33 cellular contexts compared by ENCODE assay signal in the genomic region with DNA sequence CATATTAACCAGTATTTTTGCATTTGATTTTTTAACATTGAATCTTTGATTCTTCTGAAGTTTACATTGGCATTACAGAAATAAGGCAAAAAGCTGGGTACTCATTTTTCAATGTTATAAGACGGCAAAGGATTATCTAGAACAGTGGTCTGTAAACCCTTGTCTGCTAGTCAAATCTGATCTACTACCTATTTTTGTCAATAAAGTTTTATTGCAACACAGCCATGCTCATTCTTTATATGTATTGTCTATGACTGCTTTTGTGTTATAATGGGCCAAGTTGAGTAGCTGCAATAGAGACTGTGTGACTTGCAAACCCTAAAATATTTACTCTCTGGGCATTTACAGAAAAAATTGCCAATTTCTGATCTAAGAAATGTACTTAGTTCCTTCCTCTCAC.
DNase-seq lines count a peak whose midpoint lies in the region; ATAC-seq, FAIRE-seq and TF ChIP-seq lines count a peak whose summit lies in the region.
"Had no signal": no experiment of that assay in that cellular context is flagged by ENCODE, and none has a peak within 500 bp of the region (broad histone marks: within the 10 kb centered on the region; RNA-seq: fewer than 3 reads in every experiment).

No MANE protein-coding gene starts in this region.

- TF ChIP-seq POLR2A in HepG2 (IDR thresholded peaks at IDR 0.05; ENCODE audit: insufficient read depth in 1 of 2, low read depth in 2 of 2, low read length in 2 of 2): no peak
- TF ChIP-seq POLR2A in right lobe of liver (IDR thresholded peaks at IDR 0.05): no peak
- TF ChIP-seq POLR2A in GM12878 (IDR thresholded peaks at IDR 0.05; ENCODE audit: low read depth, low read length): no peak
- TF ChIP-seq POLR2A in K562 (conservative IDR thresholded peaks at IDR 0.05): no peak

- no peak overlapping the region for H2AFZ ChIP-seq in HepG2 (ENCODE audit: low read length)
- no peak overlapping the region for H2AFZ ChIP-seq in GM12878 (ENCODE audit: control insufficient read depth, low read depth, low read length)
- no peak overlapping the region for H2AFZ ChIP-seq in K562 (ENCODE audit: low read depth, low read length)

- no peak for TF ChIP-seq CTCF in HepG2 (CRISPR knock-in tag; IDR thresholded peaks at IDR 0.05)
- TF ChIP-seq CTCF in right lobe of liver (IDR thresholded peaks at IDR 0.05): no peak
- TF ChIP-seq CTCF in GM12878 (IDR thresholded peaks at IDR 0.05 in 2 of 3, conservative IDR thresholded peaks at IDR 0.05 in 1 of 3; ENCODE audit: control insufficient read depth in 2 of 3, extremely low read depth in 1 of 3, insufficient read depth in 1 of 3, low read depth in 3 of 3, low read length in 3 of 3): no peak
- TF ChIP-seq CTCF in K562 (IDR thresholded peaks at IDR 0.05 in 2 of 3, conservative IDR thresholded peaks at IDR 0.05 in 1 of 3; ENCODE audit: insufficient read depth in 2 of 3, low read depth in 1 of 3, low read length in 3 of 3): no peak

- no peak overlapping the region for H3K4me3 ChIP-seq in HepG2 (replicated peaks in 1 of 3; ENCODE audit: insufficient read depth in 1 of 3, low read depth in 2 of 3, low read length in 3 of 3)
- no peak overlapping the region for H3K4me3 ChIP-seq in right lobe of liver
- H3K4me3 ChIP-seq in GM12878: no peak overlapping the region
- no peak overlapping the region for H3K4me3 ChIP-seq in K562
- H3K4me3 ChIP-seq: A549; BLaER1; BLaER1 treated with 17β-estradiol and CSF1 and Interleukin-3, amounts not matched to agents 10 nM and 100 nM had no signal

- CTCF ChIA-PET in HepG2 (lab: Yijun Ruan, JAX; ENCODE audit: low intra/inter-chr PET ratio, low total read pairs): no interaction called here
- CTCF ChIA-PET in GM12878 (lab: Yijun Ruan, JAX): no interaction called here
- CTCF ChIA-PET in K562 (lab: Yijun Ruan, JAX; ENCODE audit: low intra/inter-chr PET ratio): no interaction called here

- H3K79me2 ChIP-seq in HepG2 (ENCODE audit: insufficient read depth, low read length) (no peaks in the 10 kb centered on the region), GM12878 (ENCODE audit: control insufficient read depth, insufficient read depth, low read length) (no peaks in the 10 kb centered on the region), K562 (ENCODE audit: control insufficient read depth, insufficient read depth, low read length) (no peaks in the 10 kb centered on the region)

- SMC1A ChIA-PET in GM12878 (lab: Charles Lee; ENCODE audit: uncharacterized antibody, unreplicated experiment): no interaction called here

- H3K4me1 ChIP-seq in HepG2 (ENCODE audit: insufficient read depth, low read length): no peaks in the 10 kb centered on the region
- peaks cover 0 to 29% (median 3%) of the 10 kb centered on the region in 4 donors for H3K4me1 ChIP-seq in right lobe of liver
- no peaks in the 10 kb centered on the region for H3K4me1 ChIP-seq in GM12878 (ENCODE audit: control insufficient read depth, insufficient read depth, low read length)
- peaks cover 0 to 24% of the 10 kb centered on the region in 2 experiments; a peak in 3 of 5 replicates for H3K4me1 ChIP-seq in K562 (replicated peaks in 1 of 2; ENCODE audit: control insufficient read depth in 2 of 2, insufficient read depth in 2 of 2, low read length in 2 of 2)
- H3K4me1 ChIP-seq: A549; BE2C; BLaER1; BLaER1 treated with 17β-estradiol and CSF1 and Interleukin-3, amounts not matched to agents 10 nM and 100 nM had no signal

- no peaks in the 10 kb centered on the region for H3K27me3 ChIP-seq in HepG2 (ENCODE audit: control insufficient read depth in 1 of 2, insufficient read depth in 2 of 2, low read length in 2 of 2)
- H3K27me3 ChIP-seq in right lobe of liver: no peaks in the 10 kb centered on the region
- no peaks in the 10 kb centered on the region; a peak in 1 of 4 replicates for H3K27me3 ChIP-seq in GM12878 (replicated peaks in 1 of 2; ENCODE audit: control insufficient read depth in 2 of 2, insufficient read depth in 2 of 2, low read length in 1 of 2)
- H3K27me3 ChIP-seq in K562 (ENCODE audit: control insufficient read depth in 2 of 2, insufficient read depth in 2 of 2, low read length in 2 of 2): peaks cover 0 to 4% of the 10 kb centered on the region in 2 experiments; a peak in 2 of 5 replicates
- H3K27me3 ChIP-seq: BE2C; BLaER1; BLaER1 treated with 17β-estradiol and CSF1 and Interleukin-3, amounts not matched to agents 10 nM and 100 nM had no signal

- FAIRE-seq in HepG2 (lab: Jason Lieb, UNC) (no peak), GM12878 (lab: Jason Lieb, UNC) (no peak), K562 (lab: Jason Lieb, UNC) (no peak), GM19239 (lab: Jason Lieb, UNC) (no peak)
- FAIRE-seq: A204.1, A549, D721Med had no signal

- in situ Hi-C loops in HepG2 (cut with HindIII; ENCODE audit: extremely low pct_ligation_motif_present, low pct_unique_long_range_greater_than_20kb): no loop called here
- in situ Hi-C loops in GM12878 (cut with MboI): no loop called here
- in situ Hi-C loops in K562 (cut with MboI): no loop called here

- no TSS peak for BruUV-seq in HepG2 (replicated peaks; lab: Mats Ljungman, UMichigan)
- no TSS peak for BruUV-seq in GM12878 (replicated peaks; lab: Mats Ljungman, UMichigan)
- BruUV-seq in K562 (replicated peaks; lab: Mats Ljungman, UMichigan): no TSS peak

- POLR2A ChIA-PET in HepG2 (lab: Yijun Ruan, JAX): no interaction called here
- POLR2A ChIA-PET in GM12878 (lab: Charles Lee): no interaction called here
- POLR2A ChIA-PET in K562 (lab: Yijun Ruan, JAX): no interaction called here

- no peaks in the 10 kb centered on the region for H3K9me1 ChIP-seq in K562 (ENCODE audit: control insufficient read depth, insufficient read depth, low read length)

- DNase-seq in HepG2 (ENCODE audit: low spot score): no peak
- no peak for DNase-seq in right lobe of liver
- DNase-seq in GM12878 (ENCODE audit: low read depth, low spot score): no peak
- no peak for DNase-seq in K562 (ENCODE audit: extremely low read depth in 1 of 4, low spot score in 3 of 4)
- DNase-seq in NCI-H748 (lab: John Stamatoyannopoulos, UW; ENCODE audit: unreplicated experiment): no peak
- no peak for DNase-seq in GM19239 (ENCODE audit: insufficient read length, low spot score)
- DNase-seq: 8988T; ACHN; AML-193; BE2C; C1 segment of cervical spinal cord; Caco-2; Calu3; CD4-positive, alpha-beta memory T cell; CD4-positive, alpha-beta T cell; CD4-positive, CD25-positive, alpha-beta regulatory T cell; CD8-positive, alpha-beta memory T cell; CD8-positive, alpha-beta T cell; COR-L47; DMS 273 treated with DMSO at 0.1 percent for 48 hours; DMS153; DMS53; DMS79; DMS79 treated with DMSO at 0.1 percent for 48 hours; DND-41; EL had no signal

- no peak for ATAC-seq in HepG2
- ATAC-seq in right lobe of liver: no peak
- no peak for ATAC-seq in GM12878
- no peak for ATAC-seq in K562
- ATAC-seq: A549; CD8-positive, alpha-beta T cell had no signal

- no peaks in the 10 kb centered on the region for H4K20me1 ChIP-seq in HepG2 (ENCODE audit: insufficient read depth, low read length)
- no peaks in the 10 kb centered on the region for H4K20me1 ChIP-seq in GM12878 (ENCODE audit: control insufficient read depth, insufficient read depth)
- no peaks in the 10 kb centered on the region for H4K20me1 ChIP-seq in K562 (replicated peaks; ENCODE audit: control insufficient read depth, insufficient read depth, low read length)
- H4K20me1 ChIP-seq: BLaER1; BLaER1 treated with 17β-estradiol and CSF1 and Interleukin-3, amounts not matched to agents 10 nM and 100 nM had no signal

- no peak for TF ChIP-seq RAD21 in HepG2 (CRISPR knock-in tag; IDR thresholded peaks at IDR 0.05)
- no peak for TF ChIP-seq RAD21 in GM12878 (IDR thresholded peaks at IDR 0.05; ENCODE audit: insufficient read depth, low read depth, low read length)
- TF ChIP-seq RAD21 in K562 (CRISPR knock-in tag; conservative IDR thresholded peaks at IDR 0.05 in 1 of 2, IDR thresholded peaks at IDR 0.05 in 1 of 2): no peak

- 65% methylated on average over 1 of the region's 1 CpG for WGBS in HepG2 (ENCODE audit: low lambda C conversion rate)
- WGBS in right lobe of liver (ENCODE audit: insufficient coverage, low coverage, low lambda C conversion rate, missing lambda C conversion rate): 91% methylated on average over 1 of the region's 1 CpG
- 0% methylated on average over 1 of the region's 1 CpG for WGBS in GM12878 (ENCODE audit: insufficient coverage, insufficient replicate concordance, low lambda C conversion rate, missing lambda C conversion rate)
- 23% methylated on average over 1 of the region's 1 CpG for WGBS in K562 (ENCODE audit: insufficient coverage, low coverage, missing lambda C conversion rate)

- H3K9me3 ChIP-seq in HepG2 (ENCODE audit: low read length) (no peaks in the 10 kb centered on the region), right lobe of liver (no peaks in the 10 kb centered on the region), GM12878 (replicated peaks; ENCODE audit: control insufficient read depth, insufficient read depth, low read length) (no peaks in the 10 kb centered on the region), K562 (replicated peaks; ENCODE audit: control insufficient read depth, insufficient read depth, low read depth, low read length) (0 out of 2 replicates have a peak, but pooled peaks cover 4% of the 10 kb centered on the region)
- H3K9me3 ChIP-seq: A549; BE2C; BLaER1; BLaER1 treated with 17β-estradiol and CSF1 and Interleukin-3, amounts not matched to agents 10 nM and 100 nM; Caco-2 had no signal

- TF ChIP-seq EP300 in HepG2 (IDR thresholded peaks at IDR 0.05; ENCODE audit: low read depth in 2 of 2, low read length in 2 of 2) (no peak), HepG2 (CRISPR knock-in tag; IDR thresholded peaks at IDR 0.05; ENCODE audit: borderline replicate concordance) (no peak), GM12878 (IDR thresholded peaks at IDR 0.05; ENCODE audit: borderline replicate concordance in 1 of 2, control insufficient read depth in 1 of 2, low read depth in 2 of 2, low read length in 2 of 2) (no peak), K562 (IDR thresholded peaks at IDR 0.05; ENCODE audit: low read length) (no peak)

- H3K4me2 ChIP-seq in HepG2 (ENCODE audit: low read depth, low read length) (no peak overlapping the region), GM12878 (ENCODE audit: control insufficient read depth, insufficient read depth) (no peak overlapping the region), K562 (ENCODE audit: insufficient read depth, low read length) (no peak overlapping the region)
- H3K4me2 ChIP-seq: A549; BLaER1; BLaER1 treated with 17β-estradiol and CSF1 and Interleukin-3, amounts not matched to agents 10 nM and 100 nM had no signal

- H3K36me3 ChIP-seq in HepG2 (replicated peaks in 1 of 2; ENCODE audit: control insufficient read depth in 1 of 2, insufficient read depth in 2 of 2, low read length in 2 of 2): no peaks in the 10 kb centered on the region
- no peaks in the 10 kb centered on the region for H3K36me3 ChIP-seq in right lobe of liver
- no peaks in the 10 kb centered on the region for H3K36me3 ChIP-seq in GM12878 (ENCODE audit: control insufficient read depth in 2 of 2, insufficient read depth in 2 of 2, low read length in 1 of 2)
- no peaks in the 10 kb centered on the region for H3K36me3 ChIP-seq in K562 (ENCODE audit: control insufficient read depth, insufficient read depth, low read length)
- H3K36me3 ChIP-seq: BE2C; BLaER1; BLaER1 treated with 17β-estradiol and CSF1 and Interleukin-3, amounts not matched to agents 10 nM and 100 nM had no signal

- RAD21 ChIA-PET in GM12878 (lab: Charles Lee; ENCODE audit: unreplicated experiment): no interaction called here

- H3K9ac ChIP-seq in HepG2 (ENCODE audit: insufficient read depth, low read depth, low read length) (no peak overlapping the region), GM12878 (ENCODE audit: control insufficient read depth, insufficient read depth, low read length) (no peak overlapping the region), K562 (ENCODE audit: insufficient read depth in 1 of 2, low read depth in 2 of 2, low read length in 2 of 2) (no peak overlapping the region)
- H3K9ac ChIP-seq: BLaER1; BLaER1 treated with 17β-estradiol and CSF1 and Interleukin-3, amounts not matched to agents 10 nM and 100 nM had no signal

- H3K27ac ChIP-seq in HepG2 (ENCODE audit: extremely low read length, insufficient read depth, low read length): no peak overlapping the region
- no peak overlapping the region for H3K27ac ChIP-seq in right lobe of liver
- H3K27ac ChIP-seq in GM12878 (ENCODE audit: control insufficient read depth, insufficient read depth): no peak overlapping the region
- H3K27ac ChIP-seq in K562 (ENCODE audit: extremely low read depth, low read depth, low read length): no peak overlapping the region
- H3K27ac ChIP-seq: 22Rv1; A549; BLaER1; BLaER1 treated with 17β-estradiol and CSF1 and Interleukin-3, amounts not matched to agents 10 nM and 100 nM; C4-2B had no signal

- intact Hi-C loops in HepG2 (cut with micrococcal nuclease; ENCODE audit: unreplicated experiment) (no loop called here), right lobe of liver (cut with DNase I) (no loop called here), GM12878 (cut with micrococcal nuclease; ENCODE audit: unreplicated experiment) (no loop called here), K562 (cut with micrococcal nuclease) (no loop called here)
